16 cellular contexts compared by ENCODE assay signal in genomic region chr4:78863254-78863869, GRCh38.
A peak's percentile ranks its signal among the peaks of the same experiment; 100 is the strongest.
DNase-seq lines count a peak whose midpoint lies in the region; ATAC-seq and TF ChIP-seq lines count a peak whose summit lies in the region.
"Had no signal": no experiment of that assay in that cellular context is flagged by ENCODE, and none has a peak within 500 bp of the region (broad histone marks: within the 10 kb centered on the region; RNA-seq: fewer than 3 reads in every experiment).

No MANE protein-coding gene starts in this region.

- no peak for DNase-seq in naive B cell
- no peak for DNase-seq in left ventricle myocardium superior
- no peak for DNase-seq in NCI-H226
- no peak for DNase-seq in RWPE1 (ENCODE audit: low spot score)
- DNase-seq: cortex of kidney; hypothalamus; naive thymus-derived CD8-positive, alpha-beta T cell; NCI-H1417; NCI-H510A treated with DMSO at 0.1 percent for 48 hours had no signal

- H3K27me3 Mint-ChIP-seq in naive B cell = no peaks in the 10 kb centered on the region
- H3K27me3 Mint-ChIP-seq: naive thymus-derived CD8-positive, alpha-beta T cell had no signal

- H3K36me3 Mint-ChIP-seq in naive B cell = peaks cover 11 to 17% of the 10 kb centered on the region in 2 donors

- POLR2A ChIA-PET in RWPE1 (lab: Yijun Ruan, JAX; ENCODE audit: low non-redundant PET) = no interaction called here

- intact Hi-C loops in left ventricle myocardium superior (cut with micrococcal nuclease) = loop anchor here (10.0 kb wide), 2 partner anchors 219 to 899 kb away; no protein-coding TSS in a partner anchor

- peak; percentile 41 for ATAC-seq in GM18867 (IDR thresholded peaks at IDR 0.05; ENCODE audit: unreplicated experiment)
- peak; percentile 74 for ATAC-seq in GM21529 (IDR thresholded peaks at IDR 0.05; ENCODE audit: unreplicated experiment)
- peak; percentile 61 for ATAC-seq in HG03378 (IDR thresholded peaks at IDR 0.05; ENCODE audit: unreplicated experiment)
- ATAC-seq in naive B cell (ENCODE audit: low read depth in 2 of 2) = no peak
- ATAC-seq in left ventricle myocardium superior = no peak
- ATAC-seq in GM21576 (IDR thresholded peaks at IDR 0.05; ENCODE audit: unreplicated experiment) = no peak
- ATAC-seq: naive thymus-derived CD8-positive, alpha-beta T cell had no signal

- H3K27ac ChIP-seq in RWPE1 = no peak overlapping the region
- H3K27ac ChIP-seq: C4-2B, right atrium auricular region, VCaP had no signal

- CTCF ChIA-PET in RWPE1 (lab: Yijun Ruan, JAX) = interaction anchor here (1.0 to 1.4 kb wide), 2 partner anchors 250 to 256 kb away, joined by 4 to 7 read pairs; no protein-coding TSS in a partner anchor

- peaks cover 10 to 13% (median 12%) of the 10 kb centered on the region in 3 donors for H3K4me1 Mint-ChIP-seq in naive B cell

- H3K4me3 Mint-ChIP-seq in naive B cell = no peak overlapping the region
- H3K4me3 Mint-ChIP-seq: naive thymus-derived CD8-positive, alpha-beta T cell had no signal

- TF ChIP-seq CTCF in RWPE1 (conservative IDR thresholded peaks at IDR 0.05; ENCODE audit: low read depth) = no peak

- H3K9me3 Mint-ChIP-seq in naive B cell = no peaks in the 10 kb centered on the region
- H3K9me3 Mint-ChIP-seq: naive thymus-derived CD8-positive, alpha-beta T cell had no signal

- peak overlapping the region in 4 of 6 donors; percentile 1 to 87 (median 34) for H3K27ac Mint-ChIP-seq in naive B cell

Comparison
In these comparisons a context has a peak if more than half of its experiments do, and no peak if none do; other contexts are left out.
1. ATAC-seq: peak in GM18867 (single experiment), GM21529 (single experiment) and HG03378 (single experiment); none in naive B cell (0 of 2), left ventricle myocardium superior (single experiment) and GM21576 (single experiment).